Comparison of ENCODE assay signal across 10 cellular contexts in genomic region chr7:150321788-150322113, GRCh38. TPM values are rescaled to one million over a fixed set of nuclear protein-coding genes. Genes with fewer than 3 reads are reported as not detected.
DNase-seq lines count a peak whose midpoint lies in the region; ATAC-seq and TF ChIP-seq lines count a peak whose summit lies in the region.
"Had no signal": no experiment of that assay in that cellular context is flagged by ENCODE, and none has a peak within 500 bp of the region (broad histone marks: within the 10 kb centered on the region; RNA-seq: fewer than 3 reads in every experiment).

No MANE protein-coding gene starts in this region.

- peak; percentile 60 for DNase-seq in activated CD8-positive, alpha-beta memory T cell treated with anti-CD3 and anti-CD28 coated beads, Interleukin-2, amount 50 U/mL, for 48 hours
- no peak for DNase-seq in activated CD8-positive, alpha-beta memory T cell treated with anti-CD3 and anti-CD28 coated beads for 24 hours
- DNase-seq in T-cell = no peak
- no peak for DNase-seq in epithelial cell of proximal tubule (ENCODE audit: low read depth)
- no peak for DNase-seq in stimulated activated naive B cell treated with anti-CD40 and anti-IgM and Interleukin-4, amounts not matched to agents 10 μg/mL and 1 μg/mL and 100 μg/mL, for 72 hours
- no peak for DNase-seq in NOMO-1 treated with dmso at 0.1 percent for 144 hours (lab: John Stamatoyannopoulos, UW; ENCODE audit: unreplicated experiment)
- no peak for DNase-seq in central memory CD4-positive, alpha-beta T cell
- no peak for DNase-seq in NAMALWA (ENCODE audit: low spot score)
- DNase-seq: IMR-90, NCI-H2227 treated with DMSO at 0.1 percent for 48 hours had no signal

- TF ChIP-seq CTCF in epithelial cell of proximal tubule (conservative IDR thresholded peaks at IDR 0.05; ENCODE audit: low read depth, low read length) = no peak

- peaks cover 26% of the 10 kb centered on the region for H3K36me3 Mint-ChIP-seq in T-cell
- H3K36me3 Mint-ChIP-seq in stimulated activated naive B cell treated with anti-CD40 and anti-IgM and Interleukin-4, amounts not matched to agents 10 μg/mL and 1 μg/mL and 100 μg/mL, for 72 hours = peaks cover 23 to 26% of the 10 kb centered on the region in 2 donors

- CTCF ChIA-PET in T-cell (lab: Charles Lee) = no interaction called here

- H3K4me3 ChIP-seq in epithelial cell of proximal tubule (ENCODE audit: low read depth, low read length) = peak overlapping the region; percentile 89

- H3K4me3 Mint-ChIP-seq in T-cell = peak overlapping the region; percentile 93 to 98 (median 96)
- H3K4me3 Mint-ChIP-seq in stimulated activated naive B cell treated with anti-CD40 and anti-IgM and Interleukin-4, amounts not matched to agents 10 μg/mL and 1 μg/mL and 100 μg/mL, for 72 hours = peak overlapping the region; percentile 96 to 97

- H3K9me3 Mint-ChIP-seq in T-cell = no peaks in the 10 kb centered on the region
- H3K9me3 Mint-ChIP-seq in stimulated activated naive B cell treated with anti-CD40 and anti-IgM and Interleukin-4, amounts not matched to agents 10 μg/mL and 1 μg/mL and 100 μg/mL, for 72 hours = no peaks in the 10 kb centered on the region

- POLR2A ChIA-PET in T-cell (lab: Charles Lee) = no interaction called here

- H3K27ac Mint-ChIP-seq in T-cell = peak overlapping the region; percentile 96 to 99
- H3K27ac Mint-ChIP-seq in stimulated activated naive B cell treated with anti-CD40 and anti-IgM and Interleukin-4, amounts not matched to agents 10 μg/mL and 1 μg/mL and 100 μg/mL, for 72 hours = no peak overlapping the region

- peaks cover 40 to 46% (median 45%) of the 10 kb centered on the region in 3 donors for H3K4me1 Mint-ChIP-seq in T-cell
- H3K4me1 Mint-ChIP-seq in stimulated activated naive B cell treated with anti-CD40 and anti-IgM and Interleukin-4, amounts not matched to agents 10 μg/mL and 1 μg/mL and 100 μg/mL, for 72 hours = peaks cover 43 to 76% of the 10 kb centered on the region in 2 donors

- no peaks in the 10 kb centered on the region for H3K27me3 Mint-ChIP-seq in T-cell
- H3K27me3 Mint-ChIP-seq in stimulated activated naive B cell treated with anti-CD40 and anti-IgM and Interleukin-4, amounts not matched to agents 10 μg/mL and 1 μg/mL and 100 μg/mL, for 72 hours = no peaks in the 10 kb centered on the region

- ATAC-seq in T-cell (replicated peaks in 1 of 4) = no peak
- ATAC-seq in stimulated activated naive B cell treated with anti-CD40 and anti-IgM and Interleukin-4, amounts not matched to agents 10 μg/mL and 1 μg/mL and 100 μg/mL, for 72 hours (replicated peaks) = no peak

RNA-seq across cellular contexts. Expression of gene LRRC61, which starts 1.4 kb away (rescaled TPM):
- 10 to 100 TPM in 4 of 5 donors, 1 to 10 TPM in 1; 8.8 to 21.4 (median 16.6) TPM for total RNA-seq in T-cell
- total RNA-seq in epithelial cell of proximal tubule = 45.4 and 60.3 TPM in 2 replicates
- total RNA-seq: IMR-90 had no signal

RNA-seq across cellular contexts. Expression of gene ACTR3C, which starts 1.6 kb away (rescaled TPM):
- total RNA-seq in T-cell = 10 to 100 TPM in 4 of 5 donors, 1 to 10 TPM in 1; 9.2 to 14.6 (median 12.4) TPM
- total RNA-seq in epithelial cell of proximal tubule = 5.5 and 22.1 TPM in 2 replicates
- total RNA-seq: IMR-90 had no signal

RNA-seq across cellular contexts. Expression of gene RARRES2, which starts 19.7 kb away (rescaled TPM):
- total RNA-seq in T-cell = 1 to 10 TPM in 3 of 5 donors, not detected in 2; 2.7 to 3.2 (median 2.7) TPM
- total RNA-seq in epithelial cell of proximal tubule = 6.1 and 9.1 TPM in 2 replicates
- total RNA-seq: IMR-90 had no signal

RNA-seq across cellular contexts. Expression of gene REPIN1, which starts 46.9 kb away (rescaled TPM):
- total RNA-seq in T-cell (100 to 1,000 TPM in 3 of 5 donors, 10 to 100 TPM in 2; 64.0 to 110 (median 101) TPM), epithelial cell of proximal tubule (127 and 218 TPM in 2 replicates)

RNA-seq across cellular contexts. Expression of gene ZNF775, which starts 57.4 kb away (rescaled TPM):
- 1 to 10 TPM; 1.9 to 8.6 (median 6.3) TPM for total RNA-seq in T-cell
- 4.8 and 8.6 TPM in 2 replicates for total RNA-seq in epithelial cell of proximal tubule
